In genomic region chr11:18383388-18384156, GRCh38 we compare ENCODE assay signal across 8 cellular contexts. TPM values are rescaled to one million over a fixed set of nuclear protein-coding genes. Genes with fewer than 3 reads are reported as not detected.
A peak's percentile ranks its signal among the peaks of the same experiment; 100 is the strongest.
DNase-seq lines count a peak whose midpoint lies in the region; ATAC-seq and TF ChIP-seq lines count a peak whose summit lies in the region.

No MANE protein-coding gene starts in this region.

- H3K9me2 ChIP-seq in OCI-LY1 (ENCODE audit: low read depth, low read length) = no peaks in the 10 kb centered on the region

- DNase-seq in AG08396 (ENCODE audit: low spot score) = peak; percentile 87
- DNase-seq in activated T-cell treated with anti-CD3 and anti-CD28 coated beads, Interleukin-2, amount 50 U/mL, for 48 hours = peak; percentile 70 to 79
- no peak for DNase-seq in esophagus squamous epithelium (lab: John Stamatoyannopoulos, UW)
- no peak for DNase-seq in neuronal stem cell (ENCODE audit: low spot score)
- peak; percentile 91 to 92 for DNase-seq in suprapubic skin (ENCODE audit: low spot score in 2 of 2)

- TF ChIP-seq EP300 in suprapubic skin (IDR thresholded peaks at IDR 0.05) = no peak

- H3K23ac ChIP-seq in neuronal stem cell (ENCODE audit: low read depth, low read length, poor library complexity) = peak overlapping the region; percentile 17

- H2BK5ac ChIP-seq in neuronal stem cell (ENCODE audit: low read length) = no peak overlapping the region

- H3K18ac ChIP-seq in neuronal stem cell (ENCODE audit: low read length) = peak overlapping the region; percentile 22

- H3K9me3 ChIP-seq in OCI-LY1 (ENCODE audit: low read length) (no peaks in the 10 kb centered on the region), esophagus squamous epithelium (no peaks in the 10 kb centered on the region), neuronal stem cell (replicated peaks in 1 of 2; ENCODE audit: control insufficient read depth in 2 of 2, insufficient read depth in 1 of 2, low read depth in 1 of 2, low read length in 2 of 2) (no peaks in the 10 kb centered on the region), suprapubic skin (no peaks in the 10 kb centered on the region)

- H3K4me3 ChIP-seq in OCI-LY1 (ENCODE audit: low read depth, low read length, poor library complexity, severe bottlenecking) (no peak overlapping the region), esophagus squamous epithelium (peak overlapping the region in 2 of 4 donors; percentile 10 to 33), neuronal stem cell (ENCODE audit: low read length in 2 of 2) (no peak overlapping the region), suprapubic skin (peak overlapping the region; percentile 23)

- TF ChIP-seq POLR2A in esophagus squamous epithelium (IDR thresholded peaks at IDR 0.05) (no peak), suprapubic skin (IDR thresholded peaks at IDR 0.05) (no peak)

- H4K91ac ChIP-seq in neuronal stem cell (ENCODE audit: low read depth, low read length, poor library complexity) = no peak overlapping the region

- no peaks in the 10 kb centered on the region for H3F3A ChIP-seq in OCI-LY1 (ENCODE audit: insufficient read depth, low read length)

- no peak overlapping the region for H4K8ac ChIP-seq in neuronal stem cell (ENCODE audit: low read depth, low read length)

- WGBS in esophagus squamous epithelium, 2 donors = 0 to 10% methylated on average over 3 to 8 of the region's 9 CpGs
- WGBS in neuronal stem cell (ENCODE audit: extremely low coverage in 2 of 2, insufficient read length in 2 of 2, insufficient replicate concordance in 1 of 2), 2 donors = no CpG with 5 or more reads among the region's 9 CpGs
- 0% methylated on average over 9 of the region's 9 CpGs for WGBS in suprapubic skin

- peaks cover 22% of the 10 kb centered on the region for H3K4me1 ChIP-seq in OCI-LY1 (ENCODE audit: insufficient read depth, low read length, severe bottlenecking)
- peaks cover 24 to 40% (median 33%) of the 10 kb centered on the region in 3 donors for H3K4me1 ChIP-seq in esophagus squamous epithelium
- H3K4me1 ChIP-seq in neuronal stem cell (ENCODE audit: control insufficient read depth in 2 of 2, insufficient read depth in 1 of 2, low read depth in 1 of 2, low read length in 2 of 2) = peaks cover 6 to 16% of the 10 kb centered on the region in 2 donors
- peaks cover 33% of the 10 kb centered on the region for H3K4me1 ChIP-seq in suprapubic skin

- H3K36me3 ChIP-seq in OCI-LY1 (ENCODE audit: insufficient read depth, low read length) (no peaks in the 10 kb centered on the region), esophagus squamous epithelium (no peaks in the 10 kb centered on the region), neuronal stem cell (replicated peaks in 1 of 2; ENCODE audit: control insufficient read depth in 2 of 2, insufficient read depth in 2 of 2, low read length in 2 of 2) (no peaks in the 10 kb centered on the region), suprapubic skin (no peaks in the 10 kb centered on the region)

- H3K27ac ChIP-seq in OCI-LY1 (ENCODE audit: low read depth, low read length, poor library complexity, severe bottlenecking) (peak overlapping the region; percentile 76), esophagus squamous epithelium (peak overlapping the region; percentile 87 to 98 (median 96)), neuronal stem cell (replicated peaks; ENCODE audit: low read length) (no peak overlapping the region), suprapubic skin (peak overlapping the region; percentile 99)

- intact Hi-C loops in esophagus squamous epithelium (cut with DNase I) = no loop called here

- H3K4me2 ChIP-seq in OCI-LY1 (ENCODE audit: low read length) (peak overlapping the region; percentile 25; the same call in 1 of the 2 replicates), neuronal stem cell (ENCODE audit: insufficient read depth, low read length, poor library complexity, severe bottlenecking) (no peak overlapping the region)

- H3K79me2 ChIP-seq in OCI-LY1 (ENCODE audit: insufficient read depth, low read length) = no peaks in the 10 kb centered on the region

- H3K9ac ChIP-seq in OCI-LY1 (ENCODE audit: low read length) (peak overlapping the region; percentile 22; the same call in 1 of the 2 replicates), neuronal stem cell (ENCODE audit: low read depth, low read length, poor library complexity) (no peak overlapping the region)

- no peaks in the 10 kb centered on the region for H3K79me1 ChIP-seq in neuronal stem cell (ENCODE audit: low read depth, low read length)

- H2BK15ac ChIP-seq in neuronal stem cell (ENCODE audit: low read length) = no peak overlapping the region

- TF ChIP-seq CTCF in OCI-LY1 (IDR thresholded peaks at IDR 0.05; ENCODE audit: low read length) (no peak), esophagus squamous epithelium (IDR thresholded peaks at IDR 0.05) (no peak), suprapubic skin (IDR thresholded peaks at IDR 0.05) (no peak)

- no peaks in the 10 kb centered on the region for H3K27me3 ChIP-seq in OCI-LY1 (ENCODE audit: insufficient read depth, low read length)
- H3K27me3 ChIP-seq in esophagus squamous epithelium = no peaks in the 10 kb centered on the region
- no peaks in the 10 kb centered on the region for H3K27me3 ChIP-seq in neuronal stem cell (ENCODE audit: control insufficient read depth in 3 of 3, insufficient read depth in 3 of 3, low read depth in 1 of 3, low read length in 3 of 3)
- no peaks in the 10 kb centered on the region for H3K27me3 ChIP-seq in suprapubic skin

- H4K20me1 ChIP-seq in OCI-LY1 (ENCODE audit: insufficient read depth, low read length) = no peaks in the 10 kb centered on the region

- no peak overlapping the region for H2BK120ac ChIP-seq in neuronal stem cell (ENCODE audit: low read depth, low read length)

- peak overlapping the region; percentile 64 for H3K14ac ChIP-seq in neuronal stem cell (ENCODE audit: low read length)

- no peak overlapping the region for H3K4ac ChIP-seq in neuronal stem cell (ENCODE audit: low read length)

- H2AFZ ChIP-seq in OCI-LY1 (ENCODE audit: low read length) (0 out of 2 replicates have a peak overlapping the region, but pooled peaks have one; percentile 8), neuronal stem cell (ENCODE audit: low read length) (peak overlapping the region; percentile 86)

- ATAC-seq in GM18861 (IDR thresholded peaks at IDR 0.05; ENCODE audit: unreplicated experiment) = peak; percentile 84
- ATAC-seq in HG03039 (IDR thresholded peaks at IDR 0.05; ENCODE audit: unreplicated experiment) = peak; percentile 89

- H2AK5ac ChIP-seq in neuronal stem cell (ENCODE audit: low read depth, low read length) = peak overlapping the region; percentile 23

- H2BK12ac ChIP-seq in neuronal stem cell (ENCODE audit: low read length) = peak overlapping the region; percentile 7

RNA-seq across cellular contexts. Expression of gene LDHA, which starts 10.8 kb away (rescaled TPM):
- total RNA-seq in esophagus squamous epithelium (1,000 to 10,000 TPM in 1 of 4 donors, 100 to 1,000 TPM in 3; 515 to 1,072 (median 673) TPM), suprapubic skin (100 to 1,000 TPM; 438 to 724 (median 616) TPM)
- 91.4 TPM for polyA plus RNA-seq in neuronal stem cell (2013, experiment 1 of 2)
- polyA plus RNA-seq in neuronal stem cell (2013, experiment 2 of 2) = 92.2 TPM

RNA-seq across cellular contexts. Expression of gene LDHC, which starts 28.5 kb away (rescaled TPM):
- total RNA-seq in esophagus squamous epithelium = not detected
- 0.60 TPM for polyA plus RNA-seq in neuronal stem cell (2013, experiment 1 of 2)
- 0.62 TPM for polyA plus RNA-seq in neuronal stem cell (2013, experiment 2 of 2)
- not detected for total RNA-seq in suprapubic skin

Comparison
In these comparisons a context has a peak if more than half of its experiments do, and no peak if none do; other contexts are left out.
1. DNase-seq: peak in AG08396 (single experiment), activated T-cell treated with anti-CD3 and anti-CD28 coated beads, Interleukin-2, amount 50 U/mL, for 48 hours (2 of 2) and suprapubic skin (2 of 2); none in esophagus squamous epithelium (single experiment) and neuronal stem cell (single experiment).